8 cellular contexts compared by ENCODE assay signal in genomic region chr17:67364847-67365761, GRCh38. TPM values are rescaled to one million over a fixed set of nuclear protein-coding genes. Genes with fewer than 3 reads are reported as not detected.
DNase-seq lines count a peak whose midpoint lies in the region; ATAC-seq lines count a peak whose summit lies in the region.

No MANE protein-coding gene starts in this region.

- H3K9me3 Mint-ChIP-seq in activated CD4-positive, alpha-beta T cell treated with anti-CD3 and anti-CD28 coated beads for 36 hours (ENCODE audit: low read depth) = no peaks in the 10 kb centered on the region
- no peaks in the 10 kb centered on the region for H3K9me3 Mint-ChIP-seq in activated T-helper 1 cell treated with anti-CD3 and anti-CD28 coated beads, Interleukin-12 subunit alpha, Interleukin-12 subunit beta, Interleukin-2, Interleukin-4 antibody, amounts not matched to agents 30 ng/mL and 10 ng/mL and 1 ng/mL, durations not matched to agents 14 hours and 24 hours and 36 hours

- H3K9ac ChIP-seq in subcutaneous abdominal adipose tissue (ENCODE audit: low read length in 5 of 5) = peak overlapping the region; percentile 66 to 99 (median 97)

- no peaks in the 10 kb centered on the region for H3K27me3 ChIP-seq in subcutaneous abdominal adipose tissue (ENCODE audit: control insufficient read depth in 5 of 5, insufficient read depth in 4 of 5, low read length in 5 of 5)

- H3K27ac Mint-ChIP-seq in activated CD4-positive, alpha-beta T cell treated with anti-CD3 and anti-CD28 coated beads for 36 hours = peak overlapping the region; percentile 96
- H3K27ac Mint-ChIP-seq in activated T-helper 1 cell treated with anti-CD3 and anti-CD28 coated beads, Interleukin-12 subunit alpha, Interleukin-12 subunit beta, Interleukin-2, Interleukin-4 antibody, amounts not matched to agents 30 ng/mL and 10 ng/mL and 1 ng/mL, durations not matched to agents 14 hours and 24 hours and 36 hours = peak overlapping the region; percentile 94

- no peak for DNase-seq in activated CD4-positive, alpha-beta T cell treated with anti-CD3 and anti-CD28 coated beads for 36 hours
- DNase-seq in activated CD4-positive, alpha-beta T cell treated with anti-CD3 and anti-CD28 coated beads for 48 hours = no peak
- no peak for DNase-seq in activated T-helper 1 cell treated with anti-CD3 and anti-CD28 coated beads, Interleukin-12 subunit alpha, Interleukin-12 subunit beta, Interleukin-2, Interleukin-4 antibody, amounts not matched to agents 30 ng/mL and 10 ng/mL and 1 ng/mL, durations not matched to agents 14 hours and 24 hours and 36 hours (ENCODE audit: low spot score)
- DNase-seq in EL = no peak

- no peak for ATAC-seq in activated CD4-positive, alpha-beta T cell treated with anti-CD3 and anti-CD28 coated beads for 36 hours
- ATAC-seq in GM18502 (IDR thresholded peaks at IDR 0.05; ENCODE audit: poor library complexity, unreplicated experiment) (no peak), GM18858 (IDR thresholded peaks at IDR 0.05; ENCODE audit: unreplicated experiment) (no peak)

- CTCF ChIA-PET in activated CD4-positive, alpha-beta T cell treated with anti-CD3 and anti-CD28 coated beads for 36 hours (lab: Charles Lee) = interaction anchor here (0.6 to 5.3 kb wide), 10 partner anchors 10 to 238 kb away, joined by 3 to 35 read pairs (median 4); no protein-coding TSS in a partner anchor

- H3K36me3 ChIP-seq in subcutaneous abdominal adipose tissue (ENCODE audit: control insufficient read depth in 5 of 5, insufficient read depth in 5 of 5, low read length in 5 of 5) = peaks cover 0 to 7% (median 4%) of the 10 kb centered on the region in 5 donors

- peak overlapping the region; percentile 99 for H3K4me3 ChIP-seq in iPS-18c (ENCODE audit: insufficient read depth, low read depth, low read length)
- peak overlapping the region; percentile 88 to 98 (median 96) for H3K4me3 ChIP-seq in subcutaneous abdominal adipose tissue (ENCODE audit: low read depth in 1 of 5, low read length in 5 of 5)

- H3K4me1 ChIP-seq in subcutaneous abdominal adipose tissue (ENCODE audit: control insufficient read depth in 5 of 5, insufficient read depth in 5 of 5, low read length in 5 of 5) = peaks cover 2 to 45% (median 34%) of the 10 kb centered on the region in 5 donors

- no peaks in the 10 kb centered on the region for H3K27me3 Mint-ChIP-seq in activated CD4-positive, alpha-beta T cell treated with anti-CD3 and anti-CD28 coated beads for 36 hours
- no peaks in the 10 kb centered on the region for H3K27me3 Mint-ChIP-seq in activated T-helper 1 cell treated with anti-CD3 and anti-CD28 coated beads, Interleukin-12 subunit alpha, Interleukin-12 subunit beta, Interleukin-2, Interleukin-4 antibody, amounts not matched to agents 30 ng/mL and 10 ng/mL and 1 ng/mL, durations not matched to agents 14 hours and 24 hours and 36 hours (ENCODE audit: insufficient read depth)

- H3K4me3 Mint-ChIP-seq in activated CD4-positive, alpha-beta T cell treated with anti-CD3 and anti-CD28 coated beads for 36 hours = peak overlapping the region; percentile 94
- H3K4me3 Mint-ChIP-seq in activated T-helper 1 cell treated with anti-CD3 and anti-CD28 coated beads, Interleukin-12 subunit alpha, Interleukin-12 subunit beta, Interleukin-2, Interleukin-4 antibody, amounts not matched to agents 30 ng/mL and 10 ng/mL and 1 ng/mL, durations not matched to agents 14 hours and 24 hours and 36 hours = peak overlapping the region; percentile 96

- H3K27ac ChIP-seq in subcutaneous abdominal adipose tissue (ENCODE audit: low read depth, low read length) = peak overlapping the region; percentile 97

- POLR2A ChIA-PET in activated CD4-positive, alpha-beta T cell treated with anti-CD3 and anti-CD28 coated beads for 36 hours (lab: Charles Lee) = interaction anchor here (0.5 to 2.1 kb wide), 14 partner anchors 9 to 325 kb away, joined by 3 to 7 read pairs (median 4); partner anchors contain the start of genes HELZ and PITPNC1

- intact Hi-C loops in activated CD4-positive, alpha-beta T cell treated with anti-CD3 and anti-CD28 coated beads for 36 hours (cut with DNase I, micrococcal nuclease) = loop anchor here (1.0 to 10.0 kb wide), 4 partner anchors 12 to 1060 kb away; partner anchors contain the start of genes PITPNC1 (in 1 of the 2) and PRKCA (in 1 of the 2)
- intact Hi-C loops in activated T-helper 1 cell treated with anti-CD3 and anti-CD28 coated beads, Interleukin-12 subunit alpha, Interleukin-12 subunit beta, Interleukin-2, Interleukin-4 antibody, amounts not matched to agents 30 ng/mL and 10 ng/mL and 1 ng/mL, durations not matched to agents 14 hours and 24 hours and 36 hours (cut with micrococcal nuclease) = loop anchor here (1.0 to 10.0 kb wide), 3 partner anchors 66 to 820 kb away; partner anchors contain the start of gene HELZ

- H3K4me1 Mint-ChIP-seq in activated CD4-positive, alpha-beta T cell treated with anti-CD3 and anti-CD28 coated beads for 36 hours = peaks cover 57% of the 10 kb centered on the region
- peaks cover 65% of the 10 kb centered on the region for H3K4me1 Mint-ChIP-seq in activated T-helper 1 cell treated with anti-CD3 and anti-CD28 coated beads, Interleukin-12 subunit alpha, Interleukin-12 subunit beta, Interleukin-2, Interleukin-4 antibody, amounts not matched to agents 30 ng/mL and 10 ng/mL and 1 ng/mL, durations not matched to agents 14 hours and 24 hours and 36 hours (ENCODE audit: low read depth)

- peaks cover 40% of the 10 kb centered on the region for H3K36me3 Mint-ChIP-seq in activated CD4-positive, alpha-beta T cell treated with anti-CD3 and anti-CD28 coated beads for 36 hours (ENCODE audit: low read depth)
- H3K36me3 Mint-ChIP-seq in activated T-helper 1 cell treated with anti-CD3 and anti-CD28 coated beads, Interleukin-12 subunit alpha, Interleukin-12 subunit beta, Interleukin-2, Interleukin-4 antibody, amounts not matched to agents 30 ng/mL and 10 ng/mL and 1 ng/mL, durations not matched to agents 14 hours and 24 hours and 36 hours (ENCODE audit: low read depth) = peaks cover 26% of the 10 kb centered on the region

- H3K9me3 ChIP-seq in iPS-18c (ENCODE audit: control insufficient read depth, insufficient read depth, low read length) (no peaks in the 10 kb centered on the region), subcutaneous abdominal adipose tissue (ENCODE audit: control insufficient read depth in 5 of 5, low read length in 5 of 5) (no peaks in the 10 kb centered on the region)

RNA-seq across cellular contexts. Expression of gene PSMD12, which starts 1.3 kb away (rescaled TPM):
- total RNA-seq in activated CD4-positive, alpha-beta T cell treated with anti-CD3 and anti-CD28 coated beads for 36 hours = 100 to 1,000 TPM; 100 to 101 TPM
- 87.4 TPM in 2 replicates for total RNA-seq in activated T-helper 1 cell treated with anti-CD3 and anti-CD28 coated beads, Interleukin-12 subunit alpha, Interleukin-12 subunit beta, Interleukin-2, Interleukin-4 antibody, amounts not matched to agents 30 ng/mL and 10 ng/mL and 1 ng/mL, durations not matched to agents 14 hours and 24 hours and 36 hours

RNA-seq across cellular contexts. Expression of gene PITPNC1, which starts 12.0 kb away (rescaled TPM):
- total RNA-seq in activated CD4-positive, alpha-beta T cell treated with anti-CD3 and anti-CD28 coated beads for 36 hours = 10 to 100 TPM; 41.6 to 56.3 TPM
- 17.7 and 18.3 TPM in 2 replicates for total RNA-seq in activated T-helper 1 cell treated with anti-CD3 and anti-CD28 coated beads, Interleukin-12 subunit alpha, Interleukin-12 subunit beta, Interleukin-2, Interleukin-4 antibody, amounts not matched to agents 30 ng/mL and 10 ng/mL and 1 ng/mL, durations not matched to agents 14 hours and 24 hours and 36 hours
